1 cellular context compared by ENCODE assay signal in the genomic region with DNA sequence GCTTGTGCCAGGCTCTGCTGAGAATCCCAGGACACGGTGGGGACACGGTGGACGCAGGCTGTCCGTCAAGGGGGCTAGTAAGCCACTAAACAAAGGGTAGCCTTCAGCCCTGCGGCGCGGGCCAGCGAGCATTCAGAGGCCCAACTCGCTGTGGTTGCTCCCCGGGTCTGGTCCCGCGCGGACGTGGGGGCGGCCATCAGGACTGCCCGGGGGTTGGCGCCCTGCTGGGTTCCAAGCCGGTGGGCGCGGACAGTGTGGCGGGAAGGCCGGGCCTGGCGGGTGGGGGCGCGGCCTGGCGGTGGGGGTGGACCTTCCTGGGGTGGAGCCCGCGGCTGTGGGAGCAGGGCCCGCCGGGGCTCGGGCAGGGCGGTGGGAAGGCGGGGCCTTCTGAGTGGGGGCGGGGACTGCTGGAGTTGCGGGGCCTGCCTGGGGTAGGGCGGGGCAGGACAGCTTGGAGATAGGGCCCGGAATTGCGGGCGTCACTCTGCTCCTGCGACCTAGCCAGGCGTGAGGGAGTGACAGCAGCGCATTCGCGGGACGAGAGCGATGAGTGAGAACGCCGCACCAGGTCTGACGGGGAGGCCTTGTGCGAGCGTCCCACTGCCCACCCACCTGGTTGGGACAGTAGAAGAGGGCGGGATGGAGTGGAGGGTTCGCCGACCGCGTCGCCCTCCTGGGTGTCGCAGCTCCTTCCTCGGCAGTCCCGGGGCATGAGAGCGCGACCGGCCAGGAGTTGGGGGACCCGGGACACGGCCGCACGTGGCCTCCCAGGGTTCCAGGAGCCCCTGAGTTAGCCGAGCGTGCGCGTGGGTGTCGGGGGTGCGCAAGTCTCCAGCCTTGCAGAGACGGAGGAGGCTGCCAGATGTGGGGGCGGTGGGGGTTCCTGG.
A peak's percentile ranks its signal among the peaks of the same experiment; 100 is the strongest.
TF ChIP-seq lines count a peak whose summit lies in the region.

A gene with protein sequence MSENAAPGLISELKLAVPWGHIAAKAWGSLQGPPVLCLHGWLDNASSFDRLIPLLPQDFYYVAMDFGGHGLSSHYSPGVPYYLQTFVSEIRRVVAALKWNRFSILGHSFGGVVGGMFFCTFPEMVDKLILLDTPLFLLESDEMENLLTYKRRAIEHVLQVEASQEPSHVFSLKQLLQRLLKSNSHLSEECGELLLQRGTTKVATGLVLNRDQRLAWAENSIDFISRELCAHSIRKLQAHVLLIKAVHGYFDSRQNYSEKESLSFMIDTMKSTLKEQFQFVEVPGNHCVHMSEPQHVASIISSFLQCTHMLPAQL (plus strand): TSS at position 482 of the 887 bp plus-strand sequence. CDS start 65 bp downstream, at position 547.

TF ChIP-seq in WTC11, 78 proteins besides CTCF, POLR2A, EP300 and RAD21 (continued from another document and continues in another):
- TF ChIP-seq, protein P1, sequence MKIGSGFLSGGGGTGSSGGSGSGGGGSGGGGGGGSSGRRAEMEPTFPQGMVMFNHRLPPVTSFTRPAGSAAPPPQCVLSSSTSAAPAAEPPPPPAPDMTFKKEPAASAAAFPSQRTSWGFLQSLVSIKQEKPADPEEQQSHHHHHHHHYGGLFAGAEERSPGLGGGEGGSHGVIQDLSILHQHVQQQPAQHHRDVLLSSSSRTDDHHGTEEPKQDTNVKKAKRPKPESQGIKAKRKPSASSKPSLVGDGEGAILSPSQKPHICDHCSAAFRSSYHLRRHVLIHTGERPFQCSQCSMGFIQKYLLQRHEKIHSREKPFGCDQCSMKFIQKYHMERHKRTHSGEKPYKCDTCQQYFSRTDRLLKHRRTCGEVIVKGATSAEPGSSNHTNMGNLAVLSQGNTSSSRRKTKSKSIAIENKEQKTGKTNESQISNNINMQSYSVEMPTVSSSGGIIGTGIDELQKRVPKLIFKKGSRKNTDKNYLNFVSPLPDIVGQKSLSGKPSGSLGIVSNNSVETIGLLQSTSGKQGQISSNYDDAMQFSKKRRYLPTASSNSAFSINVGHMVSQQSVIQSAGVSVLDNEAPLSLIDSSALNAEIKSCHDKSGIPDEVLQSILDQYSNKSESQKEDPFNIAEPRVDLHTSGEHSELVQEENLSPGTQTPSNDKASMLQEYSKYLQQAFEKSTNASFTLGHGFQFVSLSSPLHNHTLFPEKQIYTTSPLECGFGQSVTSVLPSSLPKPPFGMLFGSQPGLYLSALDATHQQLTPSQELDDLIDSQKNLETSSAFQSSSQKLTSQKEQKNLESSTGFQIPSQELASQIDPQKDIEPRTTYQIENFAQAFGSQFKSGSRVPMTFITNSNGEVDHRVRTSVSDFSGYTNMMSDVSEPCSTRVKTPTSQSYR (CRISPR knock-in tag; IDR thresholded peaks at IDR 0.05), result no peak
- TF ChIP-seq, protein P2, sequence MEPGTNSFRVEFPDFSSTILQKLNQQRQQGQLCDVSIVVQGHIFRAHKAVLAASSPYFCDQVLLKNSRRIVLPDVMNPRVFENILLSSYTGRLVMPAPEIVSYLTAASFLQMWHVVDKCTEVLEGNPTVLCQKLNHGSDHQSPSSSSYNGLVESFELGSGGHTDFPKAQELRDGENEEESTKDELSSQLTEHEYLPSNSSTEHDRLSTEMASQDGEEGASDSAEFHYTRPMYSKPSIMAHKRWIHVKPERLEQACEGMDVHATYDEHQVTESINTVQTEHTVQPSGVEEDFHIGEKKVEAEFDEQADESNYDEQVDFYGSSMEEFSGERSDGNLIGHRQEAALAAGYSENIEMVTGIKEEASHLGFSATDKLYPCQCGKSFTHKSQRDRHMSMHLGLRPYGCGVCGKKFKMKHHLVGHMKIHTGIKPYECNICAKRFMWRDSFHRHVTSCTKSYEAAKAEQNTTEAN (CRISPR knock-in tag; IDR thresholded peaks at IDR 0.05), result peak; percentile 94
- no peak for TF ChIP-seq ZNF263 (CRISPR knock-in tag; IDR thresholded peaks at IDR 0.05; ENCODE audit: low read depth)
- no peak; the same call in 1 of the 2 replicates for TF ChIP-seq ATF1 (CRISPR knock-in tag; IDR thresholded peaks at IDR 0.05)
- no peak for TF ChIP-seq TEAD4 (CRISPR knock-in tag; IDR thresholded peaks at IDR 0.05)
- no peak; the same call in 1 of the 2 replicates for TF ChIP-seq NR3C1 (CRISPR knock-in tag; conservative IDR thresholded peaks at IDR 0.05; ENCODE audit: low read depth)
- peak; percentile 90; the same call in 1 of the 2 replicates for TF ChIP-seq FOXP1 (CRISPR knock-in tag; IDR thresholded peaks at IDR 0.05; ENCODE audit: borderline replicate concordance)
- TF ChIP-seq, protein P3, sequence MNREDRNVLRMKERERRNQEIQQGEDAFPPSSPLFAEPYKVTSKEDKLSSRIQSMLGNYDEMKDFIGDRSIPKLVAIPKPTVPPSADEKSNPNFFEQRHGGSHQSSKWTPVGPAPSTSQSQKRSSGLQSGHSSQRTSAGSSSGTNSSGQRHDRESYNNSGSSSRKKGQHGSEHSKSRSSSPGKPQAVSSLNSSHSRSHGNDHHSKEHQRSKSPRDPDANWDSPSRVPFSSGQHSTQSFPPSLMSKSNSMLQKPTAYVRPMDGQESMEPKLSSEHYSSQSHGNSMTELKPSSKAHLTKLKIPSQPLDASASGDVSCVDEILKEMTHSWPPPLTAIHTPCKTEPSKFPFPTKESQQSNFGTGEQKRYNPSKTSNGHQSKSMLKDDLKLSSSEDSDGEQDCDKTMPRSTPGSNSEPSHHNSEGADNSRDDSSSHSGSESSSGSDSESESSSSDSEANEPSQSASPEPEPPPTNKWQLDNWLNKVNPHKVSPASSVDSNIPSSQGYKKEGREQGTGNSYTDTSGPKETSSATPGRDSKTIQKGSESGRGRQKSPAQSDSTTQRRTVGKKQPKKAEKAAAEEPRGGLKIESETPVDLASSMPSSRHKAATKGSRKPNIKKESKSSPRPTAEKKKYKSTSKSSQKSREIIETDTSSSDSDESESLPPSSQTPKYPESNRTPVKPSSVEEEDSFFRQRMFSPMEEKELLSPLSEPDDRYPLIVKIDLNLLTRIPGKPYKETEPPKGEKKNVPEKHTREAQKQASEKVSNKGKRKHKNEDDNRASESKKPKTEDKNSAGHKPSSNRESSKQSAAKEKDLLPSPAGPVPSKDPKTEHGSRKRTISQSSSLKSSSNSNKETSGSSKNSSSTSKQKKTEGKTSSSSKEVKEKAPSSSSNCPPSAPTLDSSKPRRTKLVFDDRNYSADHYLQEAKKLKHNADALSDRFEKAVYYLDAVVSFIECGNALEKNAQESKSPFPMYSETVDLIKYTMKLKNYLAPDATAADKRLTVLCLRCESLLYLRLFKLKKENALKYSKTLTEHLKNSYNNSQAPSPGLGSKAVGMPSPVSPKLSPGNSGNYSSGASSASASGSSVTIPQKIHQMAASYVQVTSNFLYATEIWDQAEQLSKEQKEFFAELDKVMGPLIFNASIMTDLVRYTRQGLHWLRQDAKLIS (CRISPR knock-in tag; IDR thresholded peaks at IDR 0.05; ENCODE audit: borderline replicate concordance), result 0 out of 2 replicates have a peak, but pooled peaks have one; percentile 16
- no peak for TF ChIP-seq FOXJ3 (CRISPR knock-in tag; IDR thresholded peaks at IDR 0.05; ENCODE audit: borderline replicate concordance)
- TF ChIP-seq, protein P4, sequence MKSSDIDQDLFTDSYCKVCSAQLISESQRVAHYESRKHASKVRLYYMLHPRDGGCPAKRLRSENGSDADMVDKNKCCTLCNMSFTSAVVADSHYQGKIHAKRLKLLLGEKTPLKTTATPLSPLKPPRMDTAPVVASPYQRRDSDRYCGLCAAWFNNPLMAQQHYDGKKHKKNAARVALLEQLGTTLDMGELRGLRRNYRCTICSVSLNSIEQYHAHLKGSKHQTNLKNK (CRISPR knock-in tag; IDR thresholded peaks at IDR 0.05), result no peak
- TF ChIP-seq, protein P5, sequence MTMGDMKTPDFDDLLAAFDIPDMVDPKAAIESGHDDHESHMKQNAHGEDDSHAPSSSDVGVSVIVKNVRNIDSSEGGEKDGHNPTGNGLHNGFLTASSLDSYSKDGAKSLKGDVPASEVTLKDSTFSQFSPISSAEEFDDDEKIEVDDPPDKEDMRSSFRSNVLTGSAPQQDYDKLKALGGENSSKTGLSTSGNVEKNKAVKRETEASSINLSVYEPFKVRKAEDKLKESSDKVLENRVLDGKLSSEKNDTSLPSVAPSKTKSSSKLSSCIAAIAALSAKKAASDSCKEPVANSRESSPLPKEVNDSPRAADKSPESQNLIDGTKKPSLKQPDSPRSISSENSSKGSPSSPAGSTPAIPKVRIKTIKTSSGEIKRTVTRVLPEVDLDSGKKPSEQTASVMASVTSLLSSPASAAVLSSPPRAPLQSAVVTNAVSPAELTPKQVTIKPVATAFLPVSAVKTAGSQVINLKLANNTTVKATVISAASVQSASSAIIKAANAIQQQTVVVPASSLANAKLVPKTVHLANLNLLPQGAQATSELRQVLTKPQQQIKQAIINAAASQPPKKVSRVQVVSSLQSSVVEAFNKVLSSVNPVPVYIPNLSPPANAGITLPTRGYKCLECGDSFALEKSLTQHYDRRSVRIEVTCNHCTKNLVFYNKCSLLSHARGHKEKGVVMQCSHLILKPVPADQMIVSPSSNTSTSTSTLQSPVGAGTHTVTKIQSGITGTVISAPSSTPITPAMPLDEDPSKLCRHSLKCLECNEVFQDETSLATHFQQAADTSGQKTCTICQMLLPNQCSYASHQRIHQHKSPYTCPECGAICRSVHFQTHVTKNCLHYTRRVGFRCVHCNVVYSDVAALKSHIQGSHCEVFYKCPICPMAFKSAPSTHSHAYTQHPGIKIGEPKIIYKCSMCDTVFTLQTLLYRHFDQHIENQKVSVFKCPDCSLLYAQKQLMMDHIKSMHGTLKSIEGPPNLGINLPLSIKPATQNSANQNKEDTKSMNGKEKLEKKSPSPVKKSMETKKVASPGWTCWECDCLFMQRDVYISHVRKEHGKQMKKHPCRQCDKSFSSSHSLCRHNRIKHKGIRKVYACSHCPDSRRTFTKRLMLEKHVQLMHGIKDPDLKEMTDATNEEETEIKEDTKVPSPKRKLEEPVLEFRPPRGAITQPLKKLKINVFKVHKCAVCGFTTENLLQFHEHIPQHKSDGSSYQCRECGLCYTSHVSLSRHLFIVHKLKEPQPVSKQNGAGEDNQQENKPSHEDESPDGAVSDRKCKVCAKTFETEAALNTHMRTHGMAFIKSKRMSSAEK (CRISPR knock-in tag; IDR thresholded peaks at IDR 0.05; ENCODE audit: borderline replicate concordance), result no peak
- TF ChIP-seq ZNF423 (CRISPR knock-in tag; IDR thresholded peaks at IDR 0.05), result peak; percentile 69
- no peak for TF ChIP-seq NFATC4 (CRISPR knock-in tag; IDR thresholded peaks at IDR 0.05)
- TF ChIP-seq, protein P6, sequence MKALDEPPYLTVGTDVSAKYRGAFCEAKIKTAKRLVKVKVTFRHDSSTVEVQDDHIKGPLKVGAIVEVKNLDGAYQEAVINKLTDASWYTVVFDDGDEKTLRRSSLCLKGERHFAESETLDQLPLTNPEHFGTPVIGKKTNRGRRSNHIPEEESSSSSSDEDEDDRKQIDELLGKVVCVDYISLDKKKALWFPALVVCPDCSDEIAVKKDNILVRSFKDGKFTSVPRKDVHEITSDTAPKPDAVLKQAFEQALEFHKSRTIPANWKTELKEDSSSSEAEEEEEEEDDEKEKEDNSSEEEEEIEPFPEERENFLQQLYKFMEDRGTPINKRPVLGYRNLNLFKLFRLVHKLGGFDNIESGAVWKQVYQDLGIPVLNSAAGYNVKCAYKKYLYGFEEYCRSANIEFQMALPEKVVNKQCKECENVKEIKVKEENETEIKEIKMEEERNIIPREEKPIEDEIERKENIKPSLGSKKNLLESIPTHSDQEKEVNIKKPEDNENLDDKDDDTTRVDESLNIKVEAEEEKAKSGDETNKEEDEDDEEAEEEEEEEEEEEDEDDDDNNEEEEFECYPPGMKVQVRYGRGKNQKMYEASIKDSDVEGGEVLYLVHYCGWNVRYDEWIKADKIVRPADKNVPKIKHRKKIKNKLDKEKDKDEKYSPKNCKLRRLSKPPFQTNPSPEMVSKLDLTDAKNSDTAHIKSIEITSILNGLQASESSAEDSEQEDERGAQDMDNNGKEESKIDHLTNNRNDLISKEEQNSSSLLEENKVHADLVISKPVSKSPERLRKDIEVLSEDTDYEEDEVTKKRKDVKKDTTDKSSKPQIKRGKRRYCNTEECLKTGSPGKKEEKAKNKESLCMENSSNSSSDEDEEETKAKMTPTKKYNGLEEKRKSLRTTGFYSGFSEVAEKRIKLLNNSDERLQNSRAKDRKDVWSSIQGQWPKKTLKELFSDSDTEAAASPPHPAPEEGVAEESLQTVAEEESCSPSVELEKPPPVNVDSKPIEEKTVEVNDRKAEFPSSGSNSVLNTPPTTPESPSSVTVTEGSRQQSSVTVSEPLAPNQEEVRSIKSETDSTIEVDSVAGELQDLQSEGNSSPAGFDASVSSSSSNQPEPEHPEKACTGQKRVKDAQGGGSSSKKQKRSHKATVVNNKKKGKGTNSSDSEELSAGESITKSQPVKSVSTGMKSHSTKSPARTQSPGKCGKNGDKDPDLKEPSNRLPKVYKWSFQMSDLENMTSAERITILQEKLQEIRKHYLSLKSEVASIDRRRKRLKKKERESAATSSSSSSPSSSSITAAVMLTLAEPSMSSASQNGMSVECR (CRISPR knock-in tag; IDR thresholded peaks at IDR 0.05; ENCODE audit: borderline replicate concordance), result peak; percentile 58; the same call in 1 of the 2 replicates
- TF ChIP-seq, protein P7, sequence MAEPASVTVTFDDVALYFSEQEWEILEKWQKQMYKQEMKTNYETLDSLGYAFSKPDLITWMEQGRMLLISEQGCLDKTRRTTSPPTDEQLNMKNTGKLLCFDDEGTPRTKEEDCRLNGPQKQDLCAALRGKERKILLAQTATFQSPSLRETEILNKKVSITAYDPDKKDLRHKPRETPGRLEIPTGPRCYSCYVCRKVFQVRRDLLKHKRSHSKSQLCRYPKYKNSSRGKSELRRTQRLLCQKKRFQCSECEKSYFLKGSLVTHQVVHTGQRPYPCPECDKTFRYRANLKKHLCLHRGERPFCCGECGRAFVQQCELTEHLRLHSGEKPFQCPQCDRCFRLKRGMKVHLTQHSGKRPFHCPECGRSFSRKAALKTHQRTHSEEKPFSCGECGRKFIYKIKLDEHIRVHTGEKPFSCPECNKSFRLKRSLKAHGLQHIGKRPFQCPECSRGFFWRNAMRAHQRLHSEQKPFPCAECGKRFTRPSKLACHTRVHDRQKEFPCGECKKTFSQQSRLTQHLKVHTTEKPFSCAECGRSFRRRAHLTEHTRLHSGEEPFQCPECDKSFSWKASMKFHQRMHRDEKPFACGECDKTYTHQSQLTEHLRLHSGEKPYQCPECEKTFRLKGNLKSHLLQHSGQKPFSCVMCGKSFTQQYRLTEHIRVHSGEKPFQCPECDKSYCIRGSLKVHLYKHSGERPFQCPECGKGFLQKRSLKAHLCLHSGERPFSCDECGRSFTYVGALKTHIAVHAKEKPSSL (CRISPR knock-in tag; conservative IDR thresholded peaks at IDR 0.05), result no peak
- TF ChIP-seq, protein P8, sequence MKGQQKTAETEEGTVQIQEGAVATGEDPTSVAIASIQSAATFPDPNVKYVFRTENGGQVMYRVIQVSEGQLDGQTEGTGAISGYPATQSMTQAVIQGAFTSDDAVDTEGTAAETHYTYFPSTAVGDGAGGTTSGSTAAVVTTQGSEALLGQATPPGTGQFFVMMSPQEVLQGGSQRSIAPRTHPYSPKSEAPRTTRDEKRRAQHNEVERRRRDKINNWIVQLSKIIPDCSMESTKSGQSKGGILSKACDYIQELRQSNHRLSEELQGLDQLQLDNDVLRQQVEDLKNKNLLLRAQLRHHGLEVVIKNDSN (CRISPR knock-in tag; IDR thresholded peaks at IDR 0.05), result peak; percentile 23; the same call in 1 of the 2 replicates
- peak; percentile 94 for TF ChIP-seq ZNF121 (CRISPR knock-in tag; IDR thresholded peaks at IDR 0.05)
- TF ChIP-seq CREB1 (CRISPR knock-in tag; IDR thresholded peaks at IDR 0.05), result no peak
- no peak for TF ChIP-seq RELA (CRISPR knock-in tag; IDR thresholded peaks at IDR 0.05; ENCODE audit: borderline replicate concordance)
- TF ChIP-seq, protein P9, sequence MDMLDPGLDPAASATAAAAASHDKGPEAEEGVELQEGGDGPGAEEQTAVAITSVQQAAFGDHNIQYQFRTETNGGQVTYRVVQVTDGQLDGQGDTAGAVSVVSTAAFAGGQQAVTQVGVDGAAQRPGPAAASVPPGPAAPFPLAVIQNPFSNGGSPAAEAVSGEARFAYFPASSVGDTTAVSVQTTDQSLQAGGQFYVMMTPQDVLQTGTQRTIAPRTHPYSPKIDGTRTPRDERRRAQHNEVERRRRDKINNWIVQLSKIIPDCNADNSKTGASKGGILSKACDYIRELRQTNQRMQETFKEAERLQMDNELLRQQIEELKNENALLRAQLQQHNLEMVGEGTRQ (CRISPR knock-in tag; IDR thresholded peaks at IDR 0.05), result peak; percentile 33; the same call in 1 of the 2 replicates
- no peak for TF ChIP-seq JAZF1 (CRISPR knock-in tag; IDR thresholded peaks at IDR 0.05)
- TF ChIP-seq RORB (CRISPR knock-in tag; IDR thresholded peaks at IDR 0.05), result no peak
- no peak for TF ChIP-seq ZNF396 (CRISPR knock-in tag; IDR thresholded peaks at IDR 0.05; ENCODE audit: borderline replicate concordance)
